ENCODE assay signal across 1 cellular context in genomic region chr19:2475702-2476450, GRCh38.
TF ChIP-seq lines count a peak whose summit lies in the region.

GADD45B (plus strand) TSS chr19:2476127; CDS start chr19:2476359, 232 bp downstream.

TF ChIP-seq in K562, 482 proteins besides CTCF, POLR2A, EP300 and RAD21 (continued from another document and continues in another):
- TF ChIP-seq AFF1 (IDR thresholded peaks at IDR 0.05; ENCODE audit: low read depth in 1 of 2, partially characterized antibody in 2 of 2) = peak; percentile 49 to 50
- TF ChIP-seq ZBTB9 (CRISPR knock-in tag; IDR thresholded peaks at IDR 0.05) = no peak
- no peak for TF ChIP-seq GMEB1 (CRISPR knock-in tag; IDR thresholded peaks at IDR 0.05)
- no peak for TF ChIP-seq YY1 (IDR thresholded peaks at IDR 0.05; ENCODE audit: borderline replicate concordance in 1 of 3, control insufficient read depth in 1 of 3, extremely low read depth in 1 of 3, insufficient read depth in 3 of 3, insufficient read length in 1 of 3, insufficient replicate concordance in 2 of 3, low read depth in 1 of 3, low read length in 2 of 3)
- TF ChIP-seq TBP (optimal IDR thresholded peaks at IDR 0.05; ENCODE audit: low read depth, low read length) = peak; percentile 99
- 0 out of 2 replicates have a peak, but pooled peaks have one; percentile 22 for TF ChIP-seq TARDBP (IDR thresholded peaks at IDR 0.05)
- no peak for TF ChIP-seq GABPB2 (CRISPR knock-in tag; conservative IDR thresholded peaks at IDR 0.05)
- peak; percentile 57; the same call in 1 of the 2 replicates for TF ChIP-seq NFIC (IDR thresholded peaks at IDR 0.05)
- TF ChIP-seq CCNT2 (IDR thresholded peaks at IDR 0.05; ENCODE audit: borderline replicate concordance, extremely low read depth, insufficient read length, low read depth, low read length) = peak; percentile 83
- TF ChIP-seq RBM39 (optimal IDR thresholded peaks at IDR 0.05; ENCODE audit: low read depth, low read length) = no peak
- TF ChIP-seq ZBTB26 (CRISPR knock-in tag; IDR thresholded peaks at IDR 0.05) = no peak
- peak in 1 of 2 experiments; percentile 87; a peak in 2 of 4 replicates for TF ChIP-seq NONO (IDR thresholded peaks at IDR 0.05; ENCODE audit: low read depth in 2 of 2, low read length in 1 of 2)
- no peak for TF ChIP-seq ZBTB5 (IDR thresholded peaks at IDR 0.05)
- peak; percentile 66; the same call in 1 of the 2 replicates for TF ChIP-seq GABPB1 (CRISPR knock-in tag; IDR thresholded peaks at IDR 0.05)
- TF ChIP-seq ZNF224 (CRISPR knock-in tag; IDR thresholded peaks at IDR 0.05) = no peak
- TF ChIP-seq CXXC5 (CRISPR knock-in tag; IDR thresholded peaks at IDR 0.05) = peak; percentile 75
- peak; percentile 56; the same call in 1 of the 2 replicates for TF ChIP-seq TEAD4 (IDR thresholded peaks at IDR 0.05; ENCODE audit: low read length)
- TF ChIP-seq TEAD4 (CRISPR knock-in tag; IDR thresholded peaks at IDR 0.05; ENCODE audit: borderline replicate concordance) = no peak
- TF ChIP-seq PML (IDR thresholded peaks at IDR 0.05; ENCODE audit: low read length) = peak; percentile 96
- TF ChIP-seq NR4A1 (CRISPR knock-in tag; IDR thresholded peaks at IDR 0.05) = no peak
- TF ChIP-seq NR4A1 (tag; IDR thresholded peaks at IDR 0.05) = no peak
- no peak for TF ChIP-seq FOXA3 (CRISPR knock-in tag; conservative IDR thresholded peaks at IDR 0.05 in 1 of 2, IDR thresholded peaks at IDR 0.05 in 1 of 2)
- TF ChIP-seq HINFP (tag; conservative IDR thresholded peaks at IDR 0.05; ENCODE audit: low read depth) = no peak
- no peak for TF ChIP-seq ZNF707 (CRISPR knock-in tag; conservative IDR thresholded peaks at IDR 0.05)
- no peak for TF ChIP-seq SMARCE1 (IDR thresholded peaks at IDR 0.05)
- TF ChIP-seq ATF1 (CRISPR knock-in tag; IDR thresholded peaks at IDR 0.05) = no peak
- TF ChIP-seq ATF1 (tag; IDR thresholded peaks at IDR 0.05) = peak; percentile 68
- no peak for TF ChIP-seq HLTF (IDR thresholded peaks at IDR 0.05)
- 0 out of 2 replicates have a peak, but pooled peaks have one; percentile 41 for TF ChIP-seq PREB (CRISPR knock-in tag; IDR thresholded peaks at IDR 0.05)
- TF ChIP-seq TEAD1 (CRISPR knock-in tag; IDR thresholded peaks at IDR 0.05) = 0 out of 4 replicates have a peak, but pooled peaks of 1 of the 2 experiments have one; percentile 60
- TF ChIP-seq TAF9B (IDR thresholded peaks at IDR 0.05; ENCODE audit: partially characterized antibody) = peak; percentile 86
- peak; percentile 95 for TF ChIP-seq GTF2F1 (IDR thresholded peaks at IDR 0.05; ENCODE audit: low read depth, low read length)
- TF ChIP-seq XRCC5 (IDR thresholded peaks at IDR 0.05; ENCODE audit: low read depth, low read length) = 0 out of 2 replicates have a peak, but pooled peaks have one; percentile 36
- TF ChIP-seq PRMT5 (CRISPR knock-in tag; IDR thresholded peaks at IDR 0.05) = no peak
- 0 out of 2 replicates have a peak, but pooled peaks have one; percentile 33 for TF ChIP-seq JUN (IDR thresholded peaks at IDR 0.05; ENCODE audit: borderline replicate concordance, low read depth, low read length)
- TF ChIP-seq JUN (CRISPR knock-in tag; IDR thresholded peaks at IDR 0.05; ENCODE audit: borderline replicate concordance) = no peak
- no peak for TF ChIP-seq NR2C2 (CRISPR knock-in tag; IDR thresholded peaks at IDR 0.05)
- 0 out of 2 replicates have a peak, but pooled peaks have one; percentile 25 for TF ChIP-seq NR2C2 (tag; IDR thresholded peaks at IDR 0.05)
- TF ChIP-seq DMBX1 (CRISPR knock-in tag; IDR thresholded peaks at IDR 0.05; ENCODE audit: borderline replicate concordance) = 0 out of 2 replicates have a peak, but pooled peaks have one; percentile 39
- peak in 1 of 2 experiments; percentile 78; a peak in 2 of 4 replicates for TF ChIP-seq ZMIZ1 (IDR thresholded peaks at IDR 0.05; ENCODE audit: low read depth in 2 of 2, low read length in 2 of 2)
- TF ChIP-seq ZNF121 (CRISPR knock-in tag; conservative IDR thresholded peaks at IDR 0.05) = no peak
- TF ChIP-seq ZNF511 (CRISPR knock-in tag; IDR thresholded peaks at IDR 0.05) = 0 out of 2 replicates have a peak, but pooled peaks have one; percentile 23
- no peak; a peak in 1 of 4 replicates for TF ChIP-seq SRF (CRISPR knock-in tag; IDR thresholded peaks at IDR 0.05)
